ENCODE assay signal across 1 cellular context in genomic region chr2:231672617-231673347, GRCh38.
A peak's percentile ranks its signal among the peaks of the same experiment; 100 is the strongest.
TF ChIP-seq lines count a peak whose summit lies in the region.

No MANE protein-coding gene starts in this region.

TF ChIP-seq in HepG2, 621 proteins besides CTCF, POLR2A, EP300 and RAD21 (continued from another document and continues in another):
- TF ChIP-seq ZHX2 (IDR thresholded peaks at IDR 0.05; ENCODE audit: low read depth) (no peak), ZHX2 (CRISPR knock-in tag; IDR thresholded peaks at IDR 0.05; ENCODE audit: borderline replicate concordance) (no peak), JARID2 (CRISPR knock-in tag; IDR thresholded peaks at IDR 0.05; ENCODE audit: insufficient replicate concordance) (peak; percentile 35), NCOA1 (CRISPR knock-in tag; IDR thresholded peaks at IDR 0.05) (no peak), EHMT2 (IDR thresholded peaks at IDR 0.05; ENCODE audit: borderline replicate concordance, low read depth, low read length) (no peak), KAT8 (CRISPR knock-in tag; IDR thresholded peaks at IDR 0.05) (peak; percentile 53), ZNF564 (CRISPR knock-in tag; IDR thresholded peaks at IDR 0.05) (no peak), MXD4 (CRISPR knock-in tag; IDR thresholded peaks at IDR 0.05) (peak; percentile 42; the same call in 1 of the 2 replicates), MED13 (CRISPR knock-in tag; IDR thresholded peaks at IDR 0.05) (no peak), ZSCAN21 (CRISPR knock-in tag; IDR thresholded peaks at IDR 0.05; ENCODE audit: borderline replicate concordance) (no peak), IKZF5 (CRISPR knock-in tag; IDR thresholded peaks at IDR 0.05) (no peak), IKZF4 (CRISPR knock-in tag; IDR thresholded peaks at IDR 0.05; ENCODE audit: borderline replicate concordance, low read depth, not compliant biosample characterization) (no peak), ZNF260 (CRISPR knock-in tag; IDR thresholded peaks at IDR 0.05; ENCODE audit: borderline replicate concordance, low read depth) (no peak), NRL (CRISPR knock-in tag; IDR thresholded peaks at IDR 0.05; ENCODE audit: borderline replicate concordance) (peak; percentile 86), UBTF (CRISPR knock-in tag; IDR thresholded peaks at IDR 0.05) (peak; percentile 43; the same call in 1 of the 2 replicates), HNRNPLL (IDR thresholded peaks at IDR 0.05; ENCODE audit: low read depth, low read length, poor library complexity, severe bottlenecking) (peak; percentile 43), RELA (CRISPR knock-in tag; IDR thresholded peaks at IDR 0.05) (no peak), KDM5B (CRISPR knock-in tag; IDR thresholded peaks at IDR 0.05; ENCODE audit: borderline replicate concordance) (no peak; the same call in 1 of the 2 replicates), RARA (CRISPR knock-in tag; IDR thresholded peaks at IDR 0.05) (no peak), HBP1 (CRISPR knock-in tag; IDR thresholded peaks at IDR 0.05; ENCODE audit: low read depth) (no peak), E2F1 (CRISPR knock-in tag; IDR thresholded peaks at IDR 0.05) (no peak), KLF16 (CRISPR knock-in tag; IDR thresholded peaks at IDR 0.05) (peak; percentile 36 to 56; a peak in 1 of 4 replicates), SP4 (CRISPR knock-in tag; IDR thresholded peaks at IDR 0.05) (no peak), ZBTB7A (CRISPR knock-in tag; IDR thresholded peaks at IDR 0.05) (no peak; the same call in 1 of the 2 replicates), ZNF770 (CRISPR knock-in tag; IDR thresholded peaks at IDR 0.05) (peak; percentile 60), CHD2 (IDR thresholded peaks at IDR 0.05; ENCODE audit: low read depth, low read length) (no peak), GFI1 (CRISPR knock-in tag; IDR thresholded peaks at IDR 0.05; ENCODE audit: borderline replicate concordance) (peak; percentile 43; the same call in 1 of the 2 replicates)
- TF ChIP-seq, protein P1, sequence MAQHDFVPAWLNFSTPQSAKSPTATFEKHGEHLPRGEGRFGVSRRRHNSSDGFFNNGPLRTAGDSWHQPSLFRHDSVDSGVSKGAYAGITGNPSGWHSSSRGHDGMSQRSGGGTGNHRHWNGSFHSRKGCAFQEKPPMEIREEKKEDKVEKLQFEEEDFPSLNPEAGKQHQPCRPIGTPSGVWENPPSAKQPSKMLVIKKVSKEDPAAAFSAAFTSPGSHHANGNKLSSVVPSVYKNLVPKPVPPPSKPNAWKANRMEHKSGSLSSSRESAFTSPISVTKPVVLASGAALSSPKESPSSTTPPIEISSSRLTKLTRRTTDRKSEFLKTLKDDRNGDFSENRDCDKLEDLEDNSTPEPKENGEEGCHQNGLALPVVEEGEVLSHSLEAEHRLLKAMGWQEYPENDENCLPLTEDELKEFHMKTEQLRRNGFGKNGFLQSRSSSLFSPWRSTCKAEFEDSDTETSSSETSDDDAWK (CRISPR knock-in tag; IDR thresholded peaks at IDR 0.05): no peak
- TF ChIP-seq, protein P2, sequence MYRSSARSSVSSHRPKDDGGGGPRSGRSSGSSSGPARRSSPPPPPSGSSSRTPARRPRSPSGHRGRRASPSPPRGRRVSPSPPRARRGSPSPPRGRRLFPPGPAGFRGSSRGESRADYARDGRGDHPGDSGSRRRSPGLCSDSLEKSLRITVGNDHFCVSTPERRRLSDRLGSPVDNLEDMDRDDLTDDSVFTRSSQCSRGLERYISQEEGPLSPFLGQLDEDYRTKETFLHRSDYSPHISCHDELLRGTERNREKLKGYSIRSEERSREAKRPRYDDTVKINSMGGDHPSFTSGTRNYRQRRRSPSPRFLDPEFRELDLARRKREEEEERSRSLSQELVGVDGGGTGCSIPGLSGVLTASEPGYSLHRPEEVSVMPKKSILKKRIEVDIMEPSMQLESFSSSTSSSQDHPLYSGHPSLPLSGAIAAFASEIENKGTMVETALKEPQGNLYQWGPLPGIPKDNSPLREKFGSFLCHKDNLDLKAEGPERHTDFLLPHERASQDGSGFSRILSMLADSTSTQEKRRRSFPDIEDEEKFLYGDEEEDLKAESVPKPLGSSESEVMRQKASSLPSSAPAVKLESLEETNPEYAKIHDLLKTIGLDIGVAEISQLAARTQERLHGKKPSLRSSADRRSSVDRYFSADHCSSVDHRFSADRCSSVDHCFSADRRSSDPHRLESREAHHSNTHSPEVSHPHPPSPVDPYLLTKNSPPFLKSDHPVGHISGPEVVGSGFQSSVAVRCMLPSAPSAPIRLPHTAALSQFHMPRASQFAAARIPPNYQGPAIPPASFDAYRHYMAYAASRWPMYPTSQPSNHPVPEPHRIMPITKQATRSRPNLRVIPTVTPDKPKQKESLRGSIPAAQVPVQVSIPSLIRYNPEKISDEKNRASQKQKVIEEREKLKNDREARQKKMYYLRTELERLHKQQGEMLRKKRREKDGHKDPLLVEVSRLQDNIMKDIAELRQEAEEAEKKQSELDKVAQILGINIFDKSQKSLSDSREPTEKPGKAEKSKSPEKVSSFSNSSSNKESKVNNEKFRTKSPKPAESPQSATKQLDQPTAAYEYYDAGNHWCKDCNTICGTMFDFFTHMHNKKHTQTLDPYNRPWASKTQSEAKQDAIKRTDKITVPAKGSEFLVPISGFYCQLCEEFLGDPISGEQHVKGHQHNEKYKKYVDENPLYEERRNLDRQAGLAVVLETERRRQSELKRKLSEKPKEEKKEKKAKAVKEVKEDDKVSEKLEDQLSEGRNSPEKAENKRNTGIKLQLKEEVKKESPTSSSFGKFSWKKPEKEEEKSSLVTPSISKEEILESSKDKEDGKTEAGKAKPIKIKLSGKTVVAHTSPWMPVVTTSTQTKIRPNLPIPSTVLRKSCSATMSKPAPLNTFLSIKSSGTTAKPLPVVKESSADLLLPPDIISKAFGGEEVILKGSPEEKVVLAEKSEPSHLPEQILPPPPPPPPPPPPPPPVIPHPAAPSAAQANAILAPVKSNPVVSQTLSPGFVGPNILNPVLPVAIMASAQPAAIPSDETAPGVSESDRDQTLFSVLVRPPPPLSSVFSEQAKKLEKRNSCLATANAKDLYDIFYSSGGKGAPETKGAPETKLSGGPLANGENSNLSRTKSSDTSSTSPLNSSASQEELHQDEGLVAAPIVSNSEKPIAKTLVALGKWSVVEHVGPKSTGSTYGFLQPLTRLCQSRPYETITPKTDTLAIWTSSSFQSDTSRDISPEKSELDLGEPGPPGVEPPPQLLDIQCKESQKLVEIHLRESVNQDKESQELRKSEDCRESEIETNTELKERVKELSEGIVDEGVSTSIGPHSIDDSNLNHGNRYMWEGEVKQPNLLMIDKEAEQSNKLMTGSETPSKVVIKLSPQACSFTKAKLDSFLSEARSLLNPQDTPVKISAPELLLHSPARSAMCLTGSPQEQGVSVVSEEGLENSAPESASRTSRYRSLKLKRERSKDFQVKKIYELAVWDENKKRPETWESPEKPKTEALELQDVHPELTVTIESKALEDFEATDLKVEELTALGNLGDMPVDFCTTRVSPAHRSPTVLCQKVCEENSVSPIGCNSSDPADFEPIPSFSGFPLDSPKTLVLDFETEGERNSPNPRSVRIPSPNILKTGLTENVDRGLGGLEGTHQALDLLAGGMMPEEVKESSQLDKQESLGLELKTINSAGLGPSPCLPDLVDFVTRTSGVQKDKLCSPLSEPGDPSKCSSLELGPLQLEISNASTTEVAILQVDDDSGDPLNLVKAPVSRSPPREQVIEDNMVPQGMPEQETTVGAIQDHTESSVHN (CRISPR knock-in tag; IDR thresholded peaks at IDR 0.05): no peak
